Comparison of ENCODE assay signal across 8 cellular contexts in genomic region chr15:56805466-56806146, GRCh38.
DNase-seq lines count a peak whose midpoint lies in the region; ATAC-seq and TF ChIP-seq lines count a peak whose summit lies in the region.

No MANE protein-coding gene starts in this region.

- no peaks in the 10 kb centered on the region for H3K79me2 ChIP-seq in ACC112 (ENCODE audit: control insufficient read depth, insufficient read depth, low read length, unreplicated experiment)
- H3K79me2 ChIP-seq in SU-DHL-6 (ENCODE audit: insufficient read depth, low read length): no peaks in the 10 kb centered on the region

- peak; percentile 66 for ATAC-seq in GM21723 (IDR thresholded peaks at IDR 0.05; ENCODE audit: unreplicated experiment)
- peak; percentile 83 for ATAC-seq in stimulated activated naive CD8-positive, alpha-beta T cell treated with anti-CD3 and anti-CD28 coated beads, Interleukin-15, Interleukin-2, amounts not matched to agents 100 U/mL and 50 U/mL, for 24 hours
- no peak for ATAC-seq in HG02571 (IDR thresholded peaks at IDR 0.05; ENCODE audit: unreplicated experiment)

- H3K4me3 ChIP-seq in ACC112 (ENCODE audit: low read depth, low read length): peak overlapping the region; percentile 68
- no peak overlapping the region for H3K4me3 ChIP-seq in SU-DHL-6 (ENCODE audit: insufficient read depth, low read length, poor library complexity, severe bottlenecking)
- peak overlapping the region in 1 of 2 donors; percentile 44 for H3K4me3 ChIP-seq in foreskin fibroblast (ENCODE audit: low read depth in 1 of 2, low read length in 2 of 2)
- no peak overlapping the region for H3K4me3 ChIP-seq in thyroid gland (replicated peaks in 1 of 3)

- TF ChIP-seq CTCF in SU-DHL-6 (IDR thresholded peaks at IDR 0.05; ENCODE audit: insufficient read depth, low read length, poor library complexity, severe bottlenecking) (no peak), foreskin fibroblast (IDR thresholded peaks at IDR 0.05; ENCODE audit: low read depth, low read length) (no peak), thyroid gland (IDR thresholded peaks at IDR 0.05) (no peak)

- H2AFZ ChIP-seq in ACC112 (ENCODE audit: low read length, unreplicated experiment) (peak overlapping the region; percentile 78), SU-DHL-6 (ENCODE audit: low read depth, low read length, severe bottlenecking) (peak overlapping the region; percentile 69)

- 71 to 79% methylated on average over 9 of the region's 9 CpGs for WGBS in thyroid gland, 2 donors

- H3K27me3 ChIP-seq in ACC112 (ENCODE audit: insufficient read depth, low read length) (no peaks in the 10 kb centered on the region), SU-DHL-6 (ENCODE audit: low read length) (no peaks in the 10 kb centered on the region), thyroid gland (no peaks in the 10 kb centered on the region)

- intact Hi-C loops in thyroid gland (cut with DNase I): no loop called here

- no peaks in the 10 kb centered on the region for H4K20me1 ChIP-seq in SU-DHL-6 (ENCODE audit: low read depth, low read length)

- DNase-seq in foreskin fibroblast: peak; percentile 81 to 88
- no peak for DNase-seq in stimulated activated naive CD8-positive, alpha-beta T cell treated with anti-CD3 and anti-CD28 coated beads, Interleukin-15, Interleukin-2, amounts not matched to agents 100 U/mL and 50 U/mL, for 24 hours
- DNase-seq in thyroid gland: no peak
- DNase-seq in NCI-H1092 treated with DMSO at 0.1 percent for 48 hours (lab: John Stamatoyannopoulos, UW): no peak

- H3K36me3 ChIP-seq in ACC112 (ENCODE audit: insufficient read depth, low read length): no peaks in the 10 kb centered on the region
- H3K36me3 ChIP-seq in SU-DHL-6 (ENCODE audit: low read length): peaks cover 5% of the 10 kb centered on the region; the same call in 1 of the 2 replicates
- H3K36me3 ChIP-seq in thyroid gland: no peaks in the 10 kb centered on the region

- H3K27ac ChIP-seq in ACC112 (ENCODE audit: low read depth, low read length): peak overlapping the region; percentile 58
- no peak overlapping the region for H3K27ac ChIP-seq in SU-DHL-6 (ENCODE audit: low read depth, low read length)
- no peak overlapping the region for H3K27ac ChIP-seq in thyroid gland

- no peaks in the 10 kb centered on the region for H3K9me2 ChIP-seq in SU-DHL-6 (replicated peaks; ENCODE audit: insufficient read depth, low read length)

- peaks cover 16% of the 10 kb centered on the region; the same call in 1 of the 2 replicates for H3K9me3 ChIP-seq in SU-DHL-6 (ENCODE audit: insufficient read depth, low read length)
- H3K9me3 ChIP-seq in thyroid gland: no peaks in the 10 kb centered on the region

- no peaks in the 10 kb centered on the region for H3F3A ChIP-seq in SU-DHL-6 (ENCODE audit: insufficient read depth)

- peak overlapping the region; percentile 38 for H3K4me2 ChIP-seq in SU-DHL-6 (ENCODE audit: low read depth, low read length, poor library complexity, severe bottlenecking)

- no peak for TF ChIP-seq POLR2A in thyroid gland (IDR thresholded peaks at IDR 0.05)

- H3K9ac ChIP-seq in SU-DHL-6 (ENCODE audit: low read length): no peak overlapping the region

- H3K4me1 ChIP-seq in ACC112 (ENCODE audit: control insufficient read depth, insufficient read depth, low read length, unreplicated experiment) (peaks cover 9% of the 10 kb centered on the region), thyroid gland (no peaks in the 10 kb centered on the region)

Comparison
In these comparisons a context has a peak if more than half of its experiments do, and no peak if none do; other contexts are left out.
1. DNase-seq: peak in foreskin fibroblast (2 of 2); none in stimulated activated naive CD8-positive, alpha-beta T cell treated with anti-CD3 and anti-CD28 coated beads, Interleukin-15, Interleukin-2, amounts not matched to agents 100 U/mL and 50 U/mL, for 24 hours (single experiment), thyroid gland (0 of 2) and NCI-H1092 treated with DMSO at 0.1 percent for 48 hours (single experiment).